In genomic region chr2:101185656-101186055, GRCh38 we compare ENCODE assay signal across 12 cellular contexts.
"Had no signal": no experiment of that assay in that cellular context is flagged by ENCODE, and none has a peak within 500 bp of the region (broad histone marks: within the 10 kb centered on the region; RNA-seq: fewer than 3 reads in every experiment).

No MANE protein-coding gene starts in this region.

- H3K27ac ChIP-seq: brain microvascular endothelial cell, dorsolateral prefrontal cortex, heart left ventricle, testis had no signal

- H3K4me1 ChIP-seq: testis had no signal

- H3K4me3 ChIP-seq: dorsolateral prefrontal cortex, heart left ventricle, testis had no signal

- H3K36me3 ChIP-seq: brain microvascular endothelial cell, heart left ventricle had no signal

- H3K27me3 ChIP-seq: brain microvascular endothelial cell, dorsolateral prefrontal cortex, heart left ventricle, testis had no signal

- DNase-seq: activated CD4-positive, alpha-beta memory T cell treated with anti-CD3 and anti-CD28 coated beads for 36 hours; activated CD4-positive, alpha-beta T cell treated with anti-CD3 and anti-CD28 coated beads for 1 hour; activated gamma-delta T cell treated with Interleukin-2 at 50 U/mL for 16 hours; activated naive CD8-positive, alpha-beta T cell treated with anti-CD3 and anti-CD28 coated beads for 36 hours; activated T-cell treated with anti-CD3 and anti-CD28 coated beads, Interleukin-2, amount 50 U/mL, for 48 hours; brain microvascular endothelial cell; dorsolateral prefrontal cortex; heart left ventricle; stimulated activated CD4-positive, alpha-beta T cell treated with anti-CD3 and anti-CD28 coated beads, Interleukin-4, amount 100 ng/mL, for 1 hour; testis had no signal

- H3K9me3 ChIP-seq: testis had no signal

- ATAC-seq: heart left ventricle; left lobe of liver; natural killer cell treated with Interleukin-12 subunit alpha and Interleukin-12 subunit beta and Interleukin-15 and Interleukin-18, amount 100 ng/mL, for 72 hours had no signal
